11 cellular contexts compared by ENCODE assay signal in genomic region chr6:49549691-49550412, GRCh38. TPM values are rescaled to one million over a fixed set of nuclear protein-coding genes. Genes with fewer than 3 reads are reported as not detected.
DNase-seq lines count a peak whose midpoint lies in the region; ATAC-seq, FAIRE-seq and TF ChIP-seq lines count a peak whose summit lies in the region.
"Had no signal": no experiment of that assay in that cellular context is flagged by ENCODE, and none has a peak within 500 bp of the region (broad histone marks: within the 10 kb centered on the region; RNA-seq: fewer than 3 reads in every experiment).

No MANE protein-coding gene starts in this region.

- no peaks in the 10 kb centered on the region for H3K9me3 Mint-ChIP-seq in activated T-cell treated with anti-CD3 and anti-CD28 coated beads, Interleukin-2, amount 50 U/mL, for 72 hours
- H3K9me3 Mint-ChIP-seq in memory B cell: no peaks in the 10 kb centered on the region

- H3K27ac Mint-ChIP-seq in activated T-cell treated with anti-CD3 and anti-CD28 coated beads, Interleukin-2, amount 50 U/mL, for 72 hours: no peak overlapping the region
- no peak overlapping the region for H3K27ac Mint-ChIP-seq in memory B cell

- H3K27me3 Mint-ChIP-seq in activated T-cell treated with anti-CD3 and anti-CD28 coated beads, Interleukin-2, amount 50 U/mL, for 72 hours (ENCODE audit: low read depth): peaks cover 53% of the 10 kb centered on the region
- H3K27me3 Mint-ChIP-seq in memory B cell: peaks cover 11% of the 10 kb centered on the region

- TF ChIP-seq EP300 in tibial nerve (IDR thresholded peaks at IDR 0.05): no peak

- FAIRE-seq in bronchial epithelial cell (lab: Jason Lieb, UNC): no peak

- H3K27ac ChIP-seq in tibial nerve: no peak overlapping the region
- H3K27ac ChIP-seq: C4-2B had no signal

- TF ChIP-seq CTCF in bronchial epithelial cell (IDR thresholded peaks at IDR 0.05; ENCODE audit: insufficient read depth, low read length, severe bottlenecking): no peak
- no peak for TF ChIP-seq CTCF in tibial nerve (IDR thresholded peaks at IDR 0.05)

- H3K27me3 ChIP-seq in bronchial epithelial cell (ENCODE audit: control insufficient read depth, insufficient read depth, low read length) (no peaks in the 10 kb centered on the region), tibial nerve (peaks cover 0 to 20% of the 10 kb centered on the region in 2 donors)

- H3K36me3 ChIP-seq in bronchial epithelial cell (ENCODE audit: control insufficient read depth, insufficient read depth, low read length) (no peaks in the 10 kb centered on the region), tibial nerve (no peaks in the 10 kb centered on the region)

- ATAC-seq in activated T-cell treated with anti-CD3 and anti-CD28 coated beads, Interleukin-2, amount 50 U/mL, for 72 hours (replicated peaks in 1 of 2): no peak
- ATAC-seq in memory B cell (ENCODE audit: low read depth) (no peak), GM19397 (IDR thresholded peaks at IDR 0.05; ENCODE audit: unreplicated experiment) (no peak), GM18909 (IDR thresholded peaks at IDR 0.05; ENCODE audit: poor library complexity, unreplicated experiment) (no peak), GM19035 (IDR thresholded peaks at IDR 0.05; ENCODE audit: unreplicated experiment) (no peak)

- no peaks in the 10 kb centered on the region for H3K9me3 ChIP-seq in tibial nerve

- peaks cover 0 to 21% (median 6%) of the 10 kb centered on the region in 4 donors for H3K4me1 ChIP-seq in tibial nerve

- TF ChIP-seq POLR2A in tibial nerve (IDR thresholded peaks at IDR 0.05): no peak

- peak overlapping the region; percentile 79 to 81 for H3K4me3 Mint-ChIP-seq in activated T-cell treated with anti-CD3 and anti-CD28 coated beads, Interleukin-2, amount 50 U/mL, for 72 hours
- peak overlapping the region; percentile 72 for H3K4me3 Mint-ChIP-seq in memory B cell

- peak overlapping the region; percentile 86 for H3K4me3 ChIP-seq in bronchial epithelial cell (ENCODE audit: low read depth, low read length)
- peak overlapping the region; percentile 32 to 66 (median 48) for H3K4me3 ChIP-seq in tibial nerve

- peaks cover 21% of the 10 kb centered on the region for H3K4me1 Mint-ChIP-seq in activated T-cell treated with anti-CD3 and anti-CD28 coated beads, Interleukin-2, amount 50 U/mL, for 72 hours (ENCODE audit: low read depth)
- H3K4me1 Mint-ChIP-seq in memory B cell: peaks cover 16% of the 10 kb centered on the region

- no peak for DNase-seq in activated T-cell treated with anti-CD3 and anti-CD28 coated beads, Interleukin-2, amount 50 U/mL, for 72 hours
- DNase-seq in activated T-cell treated with anti-CD3 and anti-CD28 coated beads for 4 hours: no peak
- DNase-seq in bronchial epithelial cell (ENCODE audit: low read depth): no peak
- DNase-seq in memory B cell (ENCODE audit: low spot score in 2 of 2): no peak
- no peak for DNase-seq in tibial nerve (ENCODE audit: low spot score in 2 of 2)
- DNase-seq: effector CD4-positive, alpha-beta T cell had no signal

- no peaks in the 10 kb centered on the region for H3K36me3 Mint-ChIP-seq in activated T-cell treated with anti-CD3 and anti-CD28 coated beads, Interleukin-2, amount 50 U/mL, for 72 hours (ENCODE audit: insufficient read depth in 2 of 2)
- no peaks in the 10 kb centered on the region for H3K36me3 Mint-ChIP-seq in memory B cell

- 40 to 48% methylated on average over 15 of the region's 16 CpGs for WGBS in tibial nerve, 2 donors

RNA-seq across cellular contexts. Expression of gene C6orf141, which starts 0.6 kb away (rescaled TPM):
- total RNA-seq in activated T-cell treated with anti-CD3 and anti-CD28 coated beads, Interleukin-2, amount 50 U/mL, for 72 hours: under 1 TPM in 1 of 2 donors, not detected in 1; 0.67 TPM
- total RNA-seq in bronchial epithelial cell (7.8 and 10.8 TPM in 2 replicates), tibial nerve (1 to 10 TPM in 3 of 4 donors, under 1 TPM in 1; 0.90 to 5.9 (median 4.5) TPM)
- total RNA-seq: T-helper 1 cell treated with Interleukin-12 subunit alpha and Interleukin-12 subunit beta and Interleukin-4 antibody, amounts not matched to agents 30 ng/mL and 1 ng/mL, for 36 hours had no signal

RNA-seq across cellular contexts. Expression of gene GLYATL3, which starts 50.1 kb away (rescaled TPM):
- total RNA-seq in activated T-cell treated with anti-CD3 and anti-CD28 coated beads, Interleukin-2, amount 50 U/mL, for 72 hours: not detected
- total RNA-seq in bronchial epithelial cell (0.26 TPM in 1 of 2 replicates, not detected in the other), tibial nerve (not detected)
- total RNA-seq: T-helper 1 cell treated with Interleukin-12 subunit alpha and Interleukin-12 subunit beta and Interleukin-4 antibody, amounts not matched to agents 30 ng/mL and 1 ng/mL, for 36 hours had no signal
